In the genomic region with DNA sequence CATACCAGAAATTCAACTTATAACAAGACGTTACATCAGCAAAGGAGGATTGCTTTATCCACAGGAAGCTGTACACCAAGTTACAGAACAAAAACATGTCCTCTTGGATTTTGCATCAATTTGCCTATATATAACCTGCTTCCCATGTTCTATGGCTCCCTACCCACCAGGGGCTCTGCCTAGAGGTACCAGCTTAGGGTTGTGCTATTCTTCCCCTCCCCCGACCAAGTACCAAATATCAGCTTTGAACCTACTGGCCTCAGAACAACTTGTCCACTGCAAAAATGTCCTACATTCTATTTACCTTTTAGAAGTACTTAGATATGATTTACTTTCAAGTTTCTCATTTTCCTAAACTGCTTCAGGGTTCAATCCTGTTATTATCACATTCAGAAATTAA, we compare ENCODE assay signal across 33 cellular contexts. TPM values are rescaled to one million over a fixed set of nuclear protein-coding genes. Genes with fewer than 3 reads are reported as not detected.
DNase-seq lines count a peak whose midpoint lies in the region; ATAC-seq and TF ChIP-seq lines count a peak whose summit lies in the region.
"Had no signal": no experiment of that assay in that cellular context is flagged by ENCODE, and none has a peak within 500 bp of the region (broad histone marks: within the 10 kb centered on the region; RNA-seq: fewer than 3 reads in every experiment).

No MANE protein-coding gene starts in this region.

- H3K36me3 Mint-ChIP-seq in activated CD4-positive, alpha-beta T cell treated with anti-CD3 and anti-CD28 coated beads, Interleukin-2, amount 10 ng/mL, durations not matched to agents 24 days and 14 days (ENCODE audit: low read depth) = no peaks in the 10 kb centered on the region
- no peaks in the 10 kb centered on the region for H3K36me3 Mint-ChIP-seq in activated T-helper 17 cell treated with anti-CD3 and anti-CD28 coated beads, Interleukin-2, amount 50 U/mL, for 72 hours (ENCODE audit: low read depth)
- H3K36me3 Mint-ChIP-seq in activated naive CD4-positive, alpha-beta T cell treated with anti-CD3 and anti-CD28 coated beads for 36 hours (ENCODE audit: low read depth) = no peaks in the 10 kb centered on the region

- H3K9ac ChIP-seq in BLaER1 = no peak overlapping the region
- no peak overlapping the region for H3K9ac ChIP-seq in OCI-LY3 (ENCODE audit: low read length)

- H3K4me2 ChIP-seq in BLaER1 (peak overlapping the region; percentile 59), OCI-LY3 (ENCODE audit: low read length) (0 out of 2 replicates have a peak overlapping the region, but pooled peaks have one; percentile 4)
- H3K4me2 ChIP-seq: hepatocyte had no signal

- H3K27ac Mint-ChIP-seq in activated CD4-positive, alpha-beta T cell treated with anti-CD3 and anti-CD28 coated beads, Interleukin-2, amount 10 ng/mL, durations not matched to agents 24 days and 14 days = no peak overlapping the region
- no peak overlapping the region for H3K27ac Mint-ChIP-seq in activated T-helper 17 cell treated with anti-CD3 and anti-CD28 coated beads, Interleukin-2, amount 50 U/mL, for 72 hours
- H3K27ac Mint-ChIP-seq in activated naive CD4-positive, alpha-beta T cell treated with anti-CD3 and anti-CD28 coated beads for 36 hours = no peak overlapping the region
- H3K27ac Mint-ChIP-seq: activated naive CD8-positive, alpha-beta T cell treated with anti-CD3 and anti-CD28 coated beads, Interleukin-2, amount 50 U/mL, for 24 hours; HFFc6; stimulated activated naive CD8-positive, alpha-beta T cell treated with anti-CD3 and anti-CD28 coated beads, Interleukin-15, amount 100 ng/mL, for 72 hours; T-helper 1 cell treated with Interleukin-12 subunit alpha and Interleukin-12 subunit beta and Interleukin-4 antibody, amounts not matched to agents 30 μg/mL and 1 μg/mL, for 36 hours had no signal

- no peak for DNase-seq in left lung
- no peak for DNase-seq in sigmoid colon
- DNase-seq in activated CD4-positive, alpha-beta T cell treated with anti-CD3 and anti-CD28 coated beads, Interleukin-2, amount 10 ng/mL, durations not matched to agents 24 days and 14 days = no peak
- DNase-seq in activated naive CD4-positive, alpha-beta T cell treated with anti-CD3 and anti-CD28 coated beads for 36 hours = no peak
- DNase-seq: activated CD4-positive, alpha-beta T cell treated with anti-CD3 and anti-CD28 coated beads, Interleukin-2, amount 50 U/mL, for 4 hours; activated CD4-positive, CD25-positive, alpha-beta regulatory T cell; activated naive CD8-positive, alpha-beta T cell treated with anti-CD3 and anti-CD28 coated beads, Interleukin-2, amount 50 U/mL, for 24 hours; activated T-cell treated with anti-CD3 and anti-CD28 coated beads, Interleukin-2, amount 50 U/mL, for 48 hours; C1 segment of cervical spinal cord; caudate nucleus; COR-L47; dermis blood vessel endothelial cell; DMS53; HFFc6; KBM-7; kidney glomerular epithelial cell; NCI-H2029; NCI-H524; NK-92 treated with Interleukin-12 subunit alpha and Interleukin-12 subunit beta, amount 100 ng/mL, for 24 hours; PC-3; right lobe of liver; stimulated activated CD4-positive, alpha-beta T cell treated with anti-CD3 and anti-CD28 coated beads, Interleukin-12 subunit alpha, Interleukin-12 subunit beta, amount 100 ng/mL, for 4 hours; stimulated activated CD4-positive, alpha-beta T cell treated with anti-CD3 and anti-CD28 coated beads, Interleukin-2, amount 100 ng/mL, for 48 hours; stimulated activated naive CD8-positive, alpha-beta T cell treated with anti-CD3 and anti-CD28 coated beads, Interleukin-15, amount 100 ng/mL, for 72 hours; thyroid gland had no signal

- WGBS in sigmoid colon, 2 donors = 78 to 79% methylated on average over 2 of the region's 2 CpGs

- TF ChIP-seq EP300 in sigmoid colon (IDR thresholded peaks at IDR 0.05) = no peak

- TF ChIP-seq POLR2A in sigmoid colon (IDR thresholded peaks at IDR 0.05) = no peak

- H3K79me2 ChIP-seq in OCI-LY3 (ENCODE audit: low read length) = no peaks in the 10 kb centered on the region
- H3K79me2 ChIP-seq: hepatocyte had no signal

- H3K4me3 Mint-ChIP-seq in activated CD4-positive, alpha-beta T cell treated with anti-CD3 and anti-CD28 coated beads, Interleukin-2, amount 10 ng/mL, durations not matched to agents 24 days and 14 days = no peak overlapping the region
- H3K4me3 Mint-ChIP-seq in activated T-helper 17 cell treated with anti-CD3 and anti-CD28 coated beads, Interleukin-2, amount 50 U/mL, for 72 hours = no peak overlapping the region
- H3K4me3 Mint-ChIP-seq in activated naive CD4-positive, alpha-beta T cell treated with anti-CD3 and anti-CD28 coated beads for 36 hours = no peak overlapping the region
- H3K4me3 Mint-ChIP-seq: activated naive CD8-positive, alpha-beta T cell treated with anti-CD3 and anti-CD28 coated beads, Interleukin-2, amount 50 U/mL, for 24 hours; HFFc6; stimulated activated naive CD8-positive, alpha-beta T cell treated with anti-CD3 and anti-CD28 coated beads, Interleukin-15, amount 100 ng/mL, for 72 hours; T-helper 1 cell treated with Interleukin-12 subunit alpha and Interleukin-12 subunit beta and Interleukin-4 antibody, amounts not matched to agents 30 μg/mL and 1 μg/mL, for 36 hours had no signal

- H3K27me3 ChIP-seq in BLaER1 (no peaks in the 10 kb centered on the region), OCI-LY3 (ENCODE audit: low read depth, low read length) (no peaks in the 10 kb centered on the region), left lung (no peaks in the 10 kb centered on the region), sigmoid colon (no peaks in the 10 kb centered on the region)
- H3K27me3 ChIP-seq: hepatocyte, right lobe of liver, thyroid gland had no signal

- H3K4me1 Mint-ChIP-seq in activated CD4-positive, alpha-beta T cell treated with anti-CD3 and anti-CD28 coated beads, Interleukin-2, amount 10 ng/mL, durations not matched to agents 24 days and 14 days = no peaks in the 10 kb centered on the region
- H3K4me1 Mint-ChIP-seq in activated T-helper 17 cell treated with anti-CD3 and anti-CD28 coated beads, Interleukin-2, amount 50 U/mL, for 72 hours = no peaks in the 10 kb centered on the region
- H3K4me1 Mint-ChIP-seq in activated naive CD4-positive, alpha-beta T cell treated with anti-CD3 and anti-CD28 coated beads for 36 hours (ENCODE audit: low read depth) = no peaks in the 10 kb centered on the region
- H3K4me1 Mint-ChIP-seq: stimulated activated naive CD8-positive, alpha-beta T cell treated with anti-CD3 and anti-CD28 coated beads, Interleukin-15, amount 100 ng/mL, for 72 hours had no signal

- no peaks in the 10 kb centered on the region for H3K36me3 ChIP-seq in BLaER1
- no peaks in the 10 kb centered on the region for H3K36me3 ChIP-seq in OCI-LY3 (replicated peaks; ENCODE audit: low read depth, low read length)
- H3K36me3 ChIP-seq in left lung = no peaks in the 10 kb centered on the region
- no peaks in the 10 kb centered on the region for H3K36me3 ChIP-seq in sigmoid colon
- H3K36me3 ChIP-seq: right lobe of liver, thyroid gland had no signal

- no peaks in the 10 kb centered on the region for H3K9me3 Mint-ChIP-seq in activated CD4-positive, alpha-beta T cell treated with anti-CD3 and anti-CD28 coated beads, Interleukin-2, amount 10 ng/mL, durations not matched to agents 24 days and 14 days
- H3K9me3 Mint-ChIP-seq in activated T-helper 17 cell treated with anti-CD3 and anti-CD28 coated beads, Interleukin-2, amount 50 U/mL, for 72 hours = no peaks in the 10 kb centered on the region
- H3K9me3 Mint-ChIP-seq in activated naive CD4-positive, alpha-beta T cell treated with anti-CD3 and anti-CD28 coated beads for 36 hours = no peaks in the 10 kb centered on the region
- H3K9me3 Mint-ChIP-seq: activated naive CD8-positive, alpha-beta T cell treated with anti-CD3 and anti-CD28 coated beads, Interleukin-2, amount 50 U/mL, for 24 hours; HFFc6; stimulated activated naive CD8-positive, alpha-beta T cell treated with anti-CD3 and anti-CD28 coated beads, Interleukin-15, amount 100 ng/mL, for 72 hours; T-helper 1 cell treated with Interleukin-12 subunit alpha and Interleukin-12 subunit beta and Interleukin-4 antibody, amounts not matched to agents 30 μg/mL and 1 μg/mL, for 36 hours had no signal

- intact Hi-C loops in left lung (cut with DNase I) = no loop called here
- intact Hi-C loops in sigmoid colon (cut with DNase I) = loop anchor here (5.0 kb wide), 2 partner anchors 67 to 212 kb away; no protein-coding TSS in a partner anchor
- intact Hi-C loops in activated CD4-positive, alpha-beta T cell treated with anti-CD3 and anti-CD28 coated beads, Interleukin-2, amount 10 ng/mL, durations not matched to agents 24 days and 14 days (cut with micrococcal nuclease) = no loop called here
- intact Hi-C loops in activated naive CD4-positive, alpha-beta T cell treated with anti-CD3 and anti-CD28 coated beads for 36 hours (cut with micrococcal nuclease) = no loop called here

- H3K9me3 ChIP-seq in BLaER1 (no peaks in the 10 kb centered on the region), OCI-LY3 (ENCODE audit: insufficient read depth, low read length) (no peaks in the 10 kb centered on the region), left lung (no peaks in the 10 kb centered on the region), sigmoid colon (no peaks in the 10 kb centered on the region)
- H3K9me3 ChIP-seq: right lobe of liver, thyroid gland had no signal

- CTCF ChIA-PET in activated naive CD4-positive, alpha-beta T cell treated with anti-CD3 and anti-CD28 coated beads for 36 hours (lab: Charles Lee) = interaction anchor here (0.8 to 1.7 kb wide), 3 partner anchors 30 to 261 kb away, joined by 3 to 5 read pairs (median 3); no protein-coding TSS in a partner anchor

- TF ChIP-seq CTCF in OCI-LY3 (IDR thresholded peaks at IDR 0.05; ENCODE audit: low read depth, low read length) = no peak
- TF ChIP-seq CTCF in left lung (IDR thresholded peaks at IDR 0.05) = no peak
- no peak for TF ChIP-seq CTCF in sigmoid colon (IDR thresholded peaks at IDR 0.05)

- peaks cover 15% of the 10 kb centered on the region for H3K4me1 ChIP-seq in BLaER1
- H3K4me1 ChIP-seq in OCI-LY3 (ENCODE audit: low read length) = peaks cover 7% of the 10 kb centered on the region
- H3K4me1 ChIP-seq in left lung = peaks cover 8 to 15% of the 10 kb centered on the region in 2 donors
- H3K4me1 ChIP-seq in sigmoid colon = peaks cover 0 to 47% (median 27%) of the 10 kb centered on the region in 4 donors
- H3K4me1 ChIP-seq: thyroid gland had no signal

- H4K20me1 ChIP-seq in BLaER1 = no peaks in the 10 kb centered on the region
- no peaks in the 10 kb centered on the region for H4K20me1 ChIP-seq in OCI-LY3 (ENCODE audit: insufficient read depth, low read length)

- no peak overlapping the region for H2AFZ ChIP-seq in OCI-LY3 (ENCODE audit: low read depth, low read length)
- H2AFZ ChIP-seq: hepatocyte had no signal

- ATAC-seq in left lung (peak; percentile 54), HG02970 (IDR thresholded peaks at IDR 0.05; ENCODE audit: low FRiP score, unreplicated experiment) (no peak)
- no peak for ATAC-seq in activated T-helper 17 cell treated with anti-CD3 and anti-CD28 coated beads, Interleukin-2, amount 50 U/mL, for 72 hours (replicated peaks)
- ATAC-seq: activated naive CD8-positive, alpha-beta T cell treated with anti-CD3 and anti-CD28 coated beads, Interleukin-2, amount 50 U/mL, for 24 hours; esophagus mucosa; PC-3; SK-N-SH treated with all-trans-retinoic acid at 6 μM for 48 hours; stimulated activated naive CD8-positive, alpha-beta T cell treated with anti-CD3 and anti-CD28 coated beads, Interleukin-15, amount 100 ng/mL, for 72 hours had no signal

- H3K27ac ChIP-seq in BLaER1 = no peak overlapping the region
- no peak overlapping the region for H3K27ac ChIP-seq in OCI-LY3 (ENCODE audit: low read length)
- H3K27ac ChIP-seq in left lung = no peak overlapping the region
- peak overlapping the region; percentile 20 to 57 (median 54) for H3K27ac ChIP-seq in sigmoid colon
- H3K27ac ChIP-seq: hepatocyte, thyroid gland had no signal

- H3K27me3 Mint-ChIP-seq in activated CD4-positive, alpha-beta T cell treated with anti-CD3 and anti-CD28 coated beads, Interleukin-2, amount 10 ng/mL, durations not matched to agents 24 days and 14 days = peaks cover 2% of the 10 kb centered on the region
- no peaks in the 10 kb centered on the region for H3K27me3 Mint-ChIP-seq in activated T-helper 17 cell treated with anti-CD3 and anti-CD28 coated beads, Interleukin-2, amount 50 U/mL, for 72 hours
- no peaks in the 10 kb centered on the region for H3K27me3 Mint-ChIP-seq in activated naive CD4-positive, alpha-beta T cell treated with anti-CD3 and anti-CD28 coated beads for 36 hours (ENCODE audit: low read depth)

- H3K4me3 ChIP-seq in BLaER1 = no peak overlapping the region
- H3K4me3 ChIP-seq in OCI-LY3 (ENCODE audit: low read length) = no peak overlapping the region
- no peak overlapping the region for H3K4me3 ChIP-seq in left lung
- H3K4me3 ChIP-seq in sigmoid colon = no peak overlapping the region
- H3K4me3 ChIP-seq: hepatocyte, right lobe of liver, thyroid gland had no signal

RNA-seq across cellular contexts. Expression of gene TMEM30A, which starts 15.6 kb away (rescaled TPM):
- total RNA-seq in left lung (100 to 1,000 TPM; 169 to 193 TPM), sigmoid colon (10 to 100 TPM; 69.5 to 95.6 (median 92.6) TPM)
- 10 to 100 TPM; 10.8 to 45.4 (median 16.6) TPM for polyA plus RNA-seq in sigmoid colon
- total RNA-seq in activated CD4-positive, alpha-beta T cell treated with anti-CD3 and anti-CD28 coated beads, Interleukin-2, amount 10 ng/mL, durations not matched to agents 24 days and 14 days = 57.0 and 60.5 TPM in 2 replicates
- total RNA-seq in activated T-helper 17 cell treated with anti-CD3 and anti-CD28 coated beads, Interleukin-2, amount 50 U/mL, for 72 hours = 100 to 1,000 TPM in 1 of 2 donors, 10 to 100 TPM in 1; 81.7 to 115 TPM
- 10 to 100 TPM; 68.9 to 76.0 TPM for total RNA-seq in activated naive CD4-positive, alpha-beta T cell treated with anti-CD3 and anti-CD28 coated beads for 36 hours

RNA-seq across cellular contexts. Expression of gene COX7A2, which starts 56.6 kb away (rescaled TPM):
- total RNA-seq in left lung = 100 to 1,000 TPM; 316 to 322 TPM
- total RNA-seq in sigmoid colon = 1,000 to 10,000 TPM in 1 of 4 donors, 100 to 1,000 TPM in 3; 419 to 3,086 (median 644) TPM
- polyA plus RNA-seq in sigmoid colon = 1,000 to 10,000 TPM in 2 of 3 donors, 100 to 1,000 TPM in 1; 948 to 2,470 (median 1,191) TPM
- total RNA-seq in activated CD4-positive, alpha-beta T cell treated with anti-CD3 and anti-CD28 coated beads, Interleukin-2, amount 10 ng/mL, durations not matched to agents 24 days and 14 days = 490 and 538 TPM in 2 replicates
- total RNA-seq in activated T-helper 17 cell treated with anti-CD3 and anti-CD28 coated beads, Interleukin-2, amount 50 U/mL, for 72 hours = 100 to 1,000 TPM; 260 to 372 TPM
- 100 to 1,000 TPM; 577 to 592 TPM for total RNA-seq in activated naive CD4-positive, alpha-beta T cell treated with anti-CD3 and anti-CD28 coated beads for 36 hours

Comparison
In these comparisons a context has a peak if more than half of its experiments do, and no peak if none do; other contexts are left out.
1. H3K27ac ChIP-seq: peak in sigmoid colon (4 of 4); none in BLaER1 (single experiment), OCI-LY3 (single experiment) and left lung (0 of 2).